24 cellular contexts compared by ENCODE assay signal in the genomic region with DNA sequence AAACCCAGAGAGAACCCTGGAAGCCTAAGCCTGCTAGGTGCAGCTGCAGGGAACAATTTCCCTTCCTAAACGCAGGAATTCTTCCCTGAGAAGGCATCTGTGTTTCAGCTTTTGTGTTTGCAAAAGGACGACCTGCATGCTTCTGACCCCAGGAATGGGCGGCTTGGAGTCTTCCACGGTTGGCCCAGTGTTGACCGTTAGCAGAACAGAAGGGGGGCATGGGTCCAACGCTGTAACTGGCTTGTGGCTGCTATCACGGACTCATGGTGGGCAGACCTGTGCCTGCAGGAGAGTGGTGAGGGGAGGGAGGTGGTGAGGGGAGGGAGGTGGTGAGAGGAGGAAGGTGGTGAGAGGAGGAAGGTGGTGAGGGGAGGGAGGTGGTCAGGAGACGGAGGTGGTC.
DNase-seq lines count a peak whose midpoint lies in the region; ATAC-seq and TF ChIP-seq lines count a peak whose summit lies in the region.
"Had no signal": no experiment of that assay in that cellular context is flagged by ENCODE, and none has a peak within 500 bp of the region (broad histone marks: within the 10 kb centered on the region; RNA-seq: fewer than 3 reads in every experiment).

No MANE protein-coding gene starts in this region.

- no peaks in the 10 kb centered on the region for H3K9me3 Mint-ChIP-seq in GM23338

- H3K27ac Mint-ChIP-seq in GM23338: no peak overlapping the region
- H3K27ac Mint-ChIP-seq: CD14-positive monocyte; CD4-positive, alpha-beta memory T cell; CD4-positive, CD25-positive, alpha-beta regulatory T cell; CD8-positive, alpha-beta memory T cell had no signal

- TF ChIP-seq CTCF in GM23338 (conservative IDR thresholded peaks at IDR 0.05; ENCODE audit: low read depth in 2 of 2) (no peak), coronary artery (IDR thresholded peaks at IDR 0.05) (no peak)

- peaks cover 9% of the 10 kb centered on the region for H3K4me1 Mint-ChIP-seq in GM23338
- H3K4me1 Mint-ChIP-seq: CD14-positive monocyte; CD4-positive, alpha-beta memory T cell; CD4-positive, CD25-positive, alpha-beta regulatory T cell; CD8-positive, alpha-beta memory T cell had no signal

- H3F3A ChIP-seq in GM23338 (replicated peaks; ENCODE audit: low read depth): no peaks in the 10 kb centered on the region

- peaks cover 5% of the 10 kb centered on the region for H3K27me3 Mint-ChIP-seq in GM23338 (ENCODE audit: insufficient read depth, low read depth, poor library complexity)

- peak; percentile 34 for ATAC-seq in GM23338
- no peak for ATAC-seq in GM21717 (IDR thresholded peaks at IDR 0.05; ENCODE audit: unreplicated experiment)
- ATAC-seq: A549, GM12878 had no signal

- no peaks in the 10 kb centered on the region for H3K36me3 Mint-ChIP-seq in GM23338 (ENCODE audit: low read depth)
- H3K36me3 Mint-ChIP-seq: CD14-positive monocyte; CD4-positive, alpha-beta memory T cell; CD4-positive, CD25-positive, alpha-beta regulatory T cell; CD8-positive, alpha-beta memory T cell had no signal

- no peak overlapping the region for H3K4me2 ChIP-seq in GM23338
- H3K4me2 ChIP-seq: A549, BLaER1 had no signal

- no peak overlapping the region for H3K4me3 ChIP-seq in GM23338
- no peak overlapping the region for H3K4me3 ChIP-seq in coronary artery
- H3K4me3 ChIP-seq: A549, BLaER1, GM12878 had no signal

- H3K27ac ChIP-seq in GM23338 (ENCODE audit: low read depth): no peak overlapping the region
- H3K27ac ChIP-seq in coronary artery: no peak overlapping the region
- H3K27ac ChIP-seq: 22Rv1, A549, BLaER1 had no signal

- DNase-seq in GM23338 (ENCODE audit: low spot score) (no peak), coronary artery (ENCODE audit: low spot score) (peak; percentile 46), posterior vena cava (ENCODE audit: low spot score) (peak; percentile 34), RPMI8226 (no peak)
- DNase-seq in stimulated activated CD8-positive, alpha-beta memory T cell treated with anti-CD3 and anti-CD28 coated beads, Interleukin-4, amount 100 ng/mL, for 48 hours: no peak
- DNase-seq: BE2C; C1 segment of cervical spinal cord; CD4-positive, alpha-beta memory T cell; CD4-positive, CD25-positive, alpha-beta regulatory T cell; CD8-positive, alpha-beta memory T cell; COR-L47; DMS 273 treated with DMSO at 0.1 percent for 48 hours; DMS153; DMS53; DMS79; DND-41; EL; GDM1 had no signal

- H3K4me3 Mint-ChIP-seq in GM23338: no peak overlapping the region
- H3K4me3 Mint-ChIP-seq: CD14-positive monocyte; CD4-positive, alpha-beta memory T cell; CD4-positive, CD25-positive, alpha-beta regulatory T cell had no signal

- H3K27me3 ChIP-seq in GM23338 (ENCODE audit: insufficient read depth): no peaks in the 10 kb centered on the region
- H3K27me3 ChIP-seq: BE2C, BLaER1 had no signal

- no peaks in the 10 kb centered on the region for H4K20me1 ChIP-seq in GM23338 (replicated peaks; ENCODE audit: insufficient read depth)
- H4K20me1 ChIP-seq: BLaER1 had no signal

- H3K36me3 ChIP-seq in GM23338 (ENCODE audit: insufficient read depth): no peaks in the 10 kb centered on the region
- H3K36me3 ChIP-seq: BE2C, BLaER1 had no signal

- intact Hi-C loops in posterior vena cava (cut with DNase I): no loop called here

- no peaks in the 10 kb centered on the region for H3K79me2 ChIP-seq in GM23338 (replicated peaks; ENCODE audit: insufficient read depth)

- H2AFZ ChIP-seq in GM23338: no peak overlapping the region

- no peaks in the 10 kb centered on the region for H3K4me1 ChIP-seq in GM23338 (ENCODE audit: insufficient read depth)
- H3K4me1 ChIP-seq: A549, BE2C had no signal

- H3K9me2 ChIP-seq in GM23338 (ENCODE audit: insufficient read depth): no peaks in the 10 kb centered on the region

TF ChIP-seq in GM23338, 12 proteins besides CTCF, POLR2A, EP300 and RAD21:
- TF ChIP-seq NANOG (IDR thresholded peaks at IDR 0.05; ENCODE audit: borderline replicate concordance) (no peak), JUNB (IDR thresholded peaks at IDR 0.05; ENCODE audit: unreplicated experiment) (no peak), STAT1 (IDR thresholded peaks at IDR 0.05; ENCODE audit: unreplicated experiment) (no peak)

Comparison
In these comparisons a context has a peak if more than half of its experiments do, and no peak if none do; other contexts are left out.
1. DNase-seq: peak in coronary artery (single experiment) and posterior vena cava (single experiment); none in GM23338 (single experiment), RPMI8226 (single experiment) and stimulated activated CD8-positive, alpha-beta memory T cell treated with anti-CD3 and anti-CD28 coated beads, Interleukin-4, amount 100 ng/mL, for 48 hours (single experiment).